Comparison of ENCODE assay signal across 1 cellular context in the genomic region with DNA sequence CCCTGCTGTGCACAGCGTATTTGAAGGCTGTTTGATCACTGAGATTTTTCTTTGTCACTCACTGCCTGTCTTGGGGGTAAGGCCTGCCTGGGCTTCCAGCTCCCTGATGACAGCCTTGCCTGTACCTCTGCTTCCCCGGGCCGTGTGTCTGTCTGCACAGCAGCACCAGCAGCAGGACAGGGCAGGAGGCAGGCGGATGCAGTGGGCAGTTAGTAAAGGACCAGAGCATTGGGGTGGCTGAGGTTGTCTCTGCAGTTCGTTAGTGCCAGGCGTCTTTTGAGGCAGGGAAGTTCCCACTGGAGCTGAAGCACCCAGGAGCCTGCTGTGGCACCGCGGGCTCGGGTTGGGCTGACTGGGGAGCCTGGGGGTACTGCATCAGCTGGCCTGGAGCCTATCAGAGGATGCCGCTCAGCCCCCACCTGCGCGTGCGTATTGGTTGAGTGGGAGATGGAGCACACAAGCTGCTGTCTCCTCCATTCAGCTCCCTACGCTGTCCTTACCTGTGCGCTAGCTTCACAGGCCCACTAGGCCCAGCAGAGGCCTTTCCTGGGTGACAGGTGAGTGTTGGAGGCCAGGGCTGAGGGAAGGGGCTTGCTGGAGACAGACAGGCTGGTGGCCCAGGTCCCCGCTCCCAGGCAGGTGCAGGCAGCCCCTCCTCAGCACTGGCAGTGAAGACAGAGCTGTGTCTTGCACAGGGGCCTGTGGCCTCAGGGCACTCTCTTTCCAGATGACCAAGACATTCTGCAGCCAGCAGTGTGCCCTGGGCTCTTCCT.
TF ChIP-seq lines count a peak whose summit lies in the region.

No MANE protein-coding gene starts in this region.

TF ChIP-seq in IMR-90, 13 proteins besides CTCF, POLR2A, EP300 and RAD21 (continued from another document):
- TF ChIP-seq RCOR1 (IDR thresholded peaks at IDR 0.05; ENCODE audit: insufficient replicate concordance, low read length) = no peak
- no peak for TF ChIP-seq NFE2L2 (IDR thresholded peaks at IDR 0.05; ENCODE audit: low read depth, low read length)
- no peak for TF ChIP-seq BHLHE40 (IDR thresholded peaks at IDR 0.05; ENCODE audit: low read depth, low read length)
- TF ChIP-seq, protein P1, sequence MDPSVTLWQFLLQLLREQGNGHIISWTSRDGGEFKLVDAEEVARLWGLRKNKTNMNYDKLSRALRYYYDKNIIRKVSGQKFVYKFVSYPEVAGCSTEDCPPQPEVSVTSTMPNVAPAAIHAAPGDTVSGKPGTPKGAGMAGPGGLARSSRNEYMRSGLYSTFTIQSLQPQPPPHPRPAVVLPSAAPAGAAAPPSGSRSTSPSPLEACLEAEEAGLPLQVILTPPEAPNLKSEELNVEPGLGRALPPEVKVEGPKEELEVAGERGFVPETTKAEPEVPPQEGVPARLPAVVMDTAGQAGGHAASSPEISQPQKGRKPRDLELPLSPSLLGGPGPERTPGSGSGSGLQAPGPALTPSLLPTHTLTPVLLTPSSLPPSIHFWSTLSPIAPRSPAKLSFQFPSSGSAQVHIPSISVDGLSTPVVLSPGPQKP (IDR thresholded peaks at IDR 0.05; ENCODE audit: borderline replicate concordance, low read depth, low read length) = no peak
- no peak for TF ChIP-seq MAFK (IDR thresholded peaks at IDR 0.05; ENCODE audit: low read depth, low read length)
